Comparison of ENCODE assay signal across 34 cellular contexts in genomic region chr3:33099701-33100100, GRCh38.
"Had no signal": no experiment of that assay in that cellular context is flagged by ENCODE, and none has a peak within 500 bp of the region (broad histone marks: within the 10 kb centered on the region; RNA-seq: fewer than 3 reads in every experiment).

No MANE protein-coding gene starts in this region.

- DNase-seq: activated B cell treated with CpG ODN at 0.5 μM for 24 hours; activated CD4-positive, alpha-beta T cell treated with anti-CD3 and anti-CD28 coated beads for 48 hours; activated CD4-positive, alpha-beta T cell treated with anti-CD3 and anti-CD28 coated beads, Interleukin-2, amount 50 U/mL, for 1 hour; activated CD4-positive, alpha-beta T cell treated with anti-CD3 and anti-CD28 coated beads, Interleukin-2, amount 50 U/mL, for 48 hours; activated CD8-positive, alpha-beta memory T cell treated with anti-CD3 and anti-CD28 coated beads for 24 hours; activated CD8-positive, alpha-beta T cell treated with anti-CD3 and anti-CD28 coated beads for 36 hours; activated effector memory CD4-positive, alpha-beta T cell treated with Interleukin-2 at 50 U/mL for 16 hours; activated gamma-delta T cell treated with Interleukin-2 at 50 U/mL for 16 hours; activated naive CD4-positive, alpha-beta T cell treated with anti-CD3 and anti-CD28 coated beads, Interleukin-2, amount 50 U/mL, for 16 hours; activated naive CD4-positive, alpha-beta T cell treated with Interleukin-2 at 50 U/mL for 16 hours; activated T-cell treated with anti-CD3 and anti-CD28 coated beads, Interleukin-2, amount 50 U/mL, for 4 hours; amniotic stem cell; anterior cingulate cortex; brain microvascular endothelial cell; cortex of kidney; dermis blood vessel endothelial cell; effector CD4-positive, alpha-beta T cell; effector memory CD8-positive, alpha-beta T cell; foreskin keratinocyte; gastrocnemius medialis; glutamatergic neuron; T-helper 1 cell; T-helper 17 cell; T1000; WERI-Rb-1 had no signal

- H3K27ac ChIP-seq: brain microvascular endothelial cell, esophagus muscularis mucosa, foreskin keratinocyte, gastrocnemius medialis, WERI-Rb-1 had no signal

- H3K36me3 Mint-ChIP-seq: activated naive CD8-positive, alpha-beta T cell had no signal

- H3K27me3 Mint-ChIP-seq: activated B cell treated with CpG ODN at 0.5 μM for 24 hours; activated T-helper 17 cell treated with anti-CD3 and anti-CD28 coated beads, Interleukin-2, amount 50 U/mL, for 72 hours; central memory CD8-positive, alpha-beta T cell had no signal

- H3K4me3 ChIP-seq: esophagus muscularis mucosa, gastrocnemius medialis had no signal

- H3K9me3 ChIP-seq: esophagus muscularis mucosa, gastrocnemius medialis had no signal

- H3K27ac Mint-ChIP-seq: activated B cell treated with CpG ODN at 0.5 μM for 24 hours; activated CD8-positive, alpha-beta T cell treated with anti-CD3 and anti-CD28 coated beads for 36 hours; activated naive CD8-positive, alpha-beta T cell; activated T-helper 17 cell treated with anti-CD3 and anti-CD28 coated beads, Interleukin-2, amount 50 U/mL, for 72 hours; effector memory CD8-positive, alpha-beta T cell; T-helper 17 cell; T-helper 2 cell treated with Interferon-gamma antibody and Interleukin-4, amounts not matched to agents 5 μg/mL and 100 μg/mL, for 36 hours had no signal

- H3K9me3 Mint-ChIP-seq: activated B cell treated with CpG ODN at 0.5 μM for 24 hours; activated CD8-positive, alpha-beta T cell treated with anti-CD3 and anti-CD28 coated beads for 36 hours; activated T-cell treated with anti-CD3 and anti-CD28 coated beads, Interleukin-2, amount 50 U/mL, for 4 hours; activated T-helper 17 cell treated with anti-CD3 and anti-CD28 coated beads, Interleukin-2, amount 50 U/mL, for 72 hours; central memory CD8-positive, alpha-beta T cell; effector memory CD8-positive, alpha-beta T cell; T-helper 2 cell treated with Interferon-gamma antibody and Interleukin-4, amounts not matched to agents 5 μg/mL and 100 μg/mL, for 36 hours had no signal

- H3K36me3 ChIP-seq: brain microvascular endothelial cell, esophagus muscularis mucosa, gastrocnemius medialis, WERI-Rb-1 had no signal

- H3K27me3 ChIP-seq: brain microvascular endothelial cell, esophagus muscularis mucosa, foreskin keratinocyte, gastrocnemius medialis had no signal

- ATAC-seq: activated CD4-positive, CD25-positive, alpha-beta regulatory T cell treated with anti-CD3 and anti-CD28 coated beads, Interleukin-2, amount 50 U/mL, for 24 hours; activated CD8-positive, alpha-beta T cell treated with anti-CD3 and anti-CD28 coated beads for 36 hours; activated T-cell treated with anti-CD3 and anti-CD28 coated beads, Interleukin-2, amount 50 U/mL, for 4 hours; activated T-helper 17 cell treated with anti-CD3 and anti-CD28 coated beads, Interleukin-2, amount 50 U/mL, for 72 hours; effector memory CD8-positive, alpha-beta T cell; foreskin keratinocyte; gastrocnemius medialis; T-helper 17 cell had no signal

- H3K4me3 Mint-ChIP-seq: activated B cell treated with CpG ODN at 0.5 μM for 24 hours; activated CD8-positive, alpha-beta T cell treated with anti-CD3 and anti-CD28 coated beads for 36 hours; activated naive CD8-positive, alpha-beta T cell; activated T-cell treated with anti-CD3 and anti-CD28 coated beads, Interleukin-2, amount 50 U/mL, for 4 hours; activated T-helper 17 cell treated with anti-CD3 and anti-CD28 coated beads, Interleukin-2, amount 50 U/mL, for 72 hours; central memory CD8-positive, alpha-beta T cell; effector memory CD8-positive, alpha-beta T cell; T-helper 17 cell; T-helper 2 cell treated with Interferon-gamma antibody and Interleukin-4, amounts not matched to agents 5 μg/mL and 100 μg/mL, for 36 hours had no signal

- H3K4me1 ChIP-seq: foreskin keratinocyte had no signal

- FAIRE-seq: astrocyte, bronchial epithelial cell, colon had no signal
